20 cellular contexts compared by ENCODE assay signal in the genomic region with DNA sequence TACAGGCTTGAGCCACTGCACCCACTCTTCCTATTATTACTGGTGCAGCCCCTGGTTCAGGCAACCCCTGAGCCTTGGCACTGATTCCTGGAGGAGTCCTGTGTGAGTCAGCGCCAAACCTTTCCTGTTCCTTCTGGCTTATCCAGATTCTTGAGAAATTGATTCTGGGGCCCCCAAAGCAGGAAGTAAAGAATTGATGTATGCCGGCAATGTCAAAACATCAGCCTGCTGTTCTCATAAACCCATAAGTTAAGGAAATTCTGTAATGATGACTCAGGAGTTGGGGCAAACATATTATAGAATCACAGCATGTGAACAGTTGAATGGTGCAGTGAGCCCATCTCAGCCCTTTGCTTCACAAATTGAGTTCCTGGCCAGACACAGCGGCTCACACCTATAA. TPM values are rescaled to one million over a fixed set of nuclear protein-coding genes. Genes with fewer than 3 reads are reported as not detected.
DNase-seq lines count a peak whose midpoint lies in the region; ATAC-seq and TF ChIP-seq lines count a peak whose summit lies in the region.
"Had no signal": no experiment of that assay in that cellular context is flagged by ENCODE, and none has a peak within 500 bp of the region (broad histone marks: within the 10 kb centered on the region; RNA-seq: fewer than 3 reads in every experiment).

No MANE protein-coding gene starts in this region.

- no peaks in the 10 kb centered on the region for H3K79me2 ChIP-seq in OCI-LY7 (ENCODE audit: insufficient read depth, low read depth, low read length)

- peaks cover 6% of the 10 kb centered on the region for H3K4me1 ChIP-seq in RWPE2 (ENCODE audit: insufficient read depth, poor library complexity, severe bottlenecking)
- peaks cover 2% of the 10 kb centered on the region for H3K4me1 ChIP-seq in OCI-LY7 (ENCODE audit: insufficient read depth, low read length, poor library complexity, severe bottlenecking)

- H3K4me2 ChIP-seq in OCI-LY7 (ENCODE audit: low read length), result no peak overlapping the region

- no peaks in the 10 kb centered on the region for H3K9me3 ChIP-seq in RWPE2 (ENCODE audit: severe bottlenecking)
- no peaks in the 10 kb centered on the region for H3K9me3 ChIP-seq in OCI-LY7 (ENCODE audit: low read length)

- no peaks in the 10 kb centered on the region for H4K20me1 ChIP-seq in OCI-LY7 (ENCODE audit: insufficient read depth, low read length)

- TF ChIP-seq CTCF in RWPE2 (IDR thresholded peaks at IDR 0.05; ENCODE audit: poor library complexity, severe bottlenecking), result no peak
- TF ChIP-seq CTCF in foreskin fibroblast (IDR thresholded peaks at IDR 0.05; ENCODE audit: low read depth, low read length), result no peak
- no peak for TF ChIP-seq CTCF in OCI-LY7 (conservative IDR thresholded peaks at IDR 0.05; ENCODE audit: low read length)

- in situ Hi-C loops in Caki2 (cut with HindIII; ENCODE audit: low pct_unique_long_range_greater_than_20kb, low sequenced_read_pairs), result no loop called here

- DNase-seq in Caki2 (ENCODE audit: low read depth) (peak; percentile 2), HT-29 (ENCODE audit: low spot score) (peak; percentile 31), RWPE2 (ENCODE audit: low spot score) (peak; percentile 75), foreskin fibroblast (peak; percentile 10 to 12), RKO (ENCODE audit: low spot score) (no peak), NCI-H82 (lab: John Stamatoyannopoulos, UW) (no peak), cerebellum (ENCODE audit: low spot score) (no peak), OCI-LY7 (ENCODE audit: low spot score) (no peak)
- DNase-seq: activated CD4-positive, alpha-beta T cell treated with anti-CD3 and anti-CD28 coated beads, Interleukin-2, amount 50 U/mL, for 1 hour; activated naive CD4-positive, alpha-beta T cell; anterior cingulate cortex; COR-L47; erythroblast; immature natural killer cell; NCI-H1694 treated with DMSO at 0.1 percent for 48 hours; NCI-H446 treated with DMSO at 0.1 percent for 48 hours had no signal

- no peak overlapping the region for H2AFZ ChIP-seq in OCI-LY7 (ENCODE audit: low read length)

- no peaks in the 10 kb centered on the region for H3K36me3 ChIP-seq in RWPE2 (ENCODE audit: low read depth)
- H3K36me3 ChIP-seq in OCI-LY7 (ENCODE audit: insufficient read depth, low read length), result no peaks in the 10 kb centered on the region

- intact Hi-C loops in OCI-LY7 (cut with micrococcal nuclease; ENCODE audit: unreplicated experiment), result no loop called here

- peak; percentile 95 for ATAC-seq in RWPE2 (ENCODE audit: low read depth)
- ATAC-seq: GM12878 had no signal

- H3K27ac ChIP-seq in RWPE2 (ENCODE audit: poor library complexity, severe bottlenecking) (peak overlapping the region; percentile 70), OCI-LY7 (ENCODE audit: low read depth, low read length, poor library complexity, severe bottlenecking) (no peak overlapping the region)
- H3K27ac ChIP-seq: skin epidermis had no signal

- H3K27me3 ChIP-seq in RWPE2 (ENCODE audit: insufficient read depth, poor library complexity, severe bottlenecking), result no peaks in the 10 kb centered on the region

- CTCF ChIA-PET in OCI-LY7 (lab: Charles Lee; ENCODE audit: unreplicated experiment), result no interaction called here

- no peak overlapping the region for H3K4me3 ChIP-seq in RWPE2 (ENCODE audit: severe bottlenecking)
- no peak overlapping the region for H3K4me3 ChIP-seq in foreskin fibroblast (ENCODE audit: low read depth in 1 of 2, low read length in 2 of 2)
- no peak overlapping the region for H3K4me3 ChIP-seq in OCI-LY7 (ENCODE audit: low read depth, low read length, poor library complexity, severe bottlenecking)
- H3K4me3 ChIP-seq: GM12878, lung, skin epidermis had no signal

- no peaks in the 10 kb centered on the region for H3K9me2 ChIP-seq in OCI-LY7 (ENCODE audit: insufficient read depth, low read length)

- POLR2A ChIA-PET in OCI-LY7 (lab: Charles Lee), result no interaction called here

- no TSS peak for BruUV-seq in OCI-LY7 (replicated peaks; lab: Mats Ljungman, UMichigan)

RNA-seq across cellular contexts. Expression of a gene that starts 1.4 kb away (rescaled TPM):
- total RNA-seq in Caki2 (2014; rRNA removed; shearing (Covaris generic); ENCODE audit: low replicate concordance), result not detected in 2 replicates
- total RNA-seq in HT-29 (2014; rRNA removed; shearing (Covaris generic)), result not detected in 2 replicates
- total RNA-seq in cerebellum (not detected), OCI-LY7 (2022) (not detected in 2 replicates)
- total RNA-seq in OCI-LY7 (2014; rRNA removed; shearing (Covaris generic)), result not detected in 2 replicates
- total RNA-seq: GM12878, lung, temporal lobe had no signal

RNA-seq across cellular contexts. Expression of a gene that starts 12.0 kb away (rescaled TPM):
- 7.1 and 16.2 TPM in 2 replicates for total RNA-seq in Caki2 (2014; rRNA removed; shearing (Covaris generic); ENCODE audit: low replicate concordance)
- total RNA-seq in HT-29 (2014; rRNA removed; shearing (Covaris generic)), result 13.6 and 18.2 TPM in 2 replicates
- total RNA-seq in cerebellum, result 18.3 TPM
- total RNA-seq in OCI-LY7 (2014; rRNA removed; shearing (Covaris generic)), result 19.9 and 26.5 TPM in 2 replicates
- 37.4 and 40.2 TPM in 2 replicates for total RNA-seq in OCI-LY7 (2022)

RNA-seq across cellular contexts. Expression of a gene that starts 12.6 kb away (rescaled TPM):
- not detected in 2 replicates for total RNA-seq in Caki2 (2014; rRNA removed; shearing (Covaris generic); ENCODE audit: low replicate concordance)
- not detected in 2 replicates for total RNA-seq in HT-29 (2014; rRNA removed; shearing (Covaris generic))
- not detected for total RNA-seq in cerebellum
- not detected in 2 replicates for total RNA-seq in OCI-LY7 (2014; rRNA removed; shearing (Covaris generic))
- not detected in 2 replicates for total RNA-seq in OCI-LY7 (2022)
- total RNA-seq: GM12878, lung, temporal lobe had no signal

RNA-seq across cellular contexts. Expression of a gene that starts 20.9 kb away (rescaled TPM):
- not detected in 2 replicates for total RNA-seq in Caki2 (2014; rRNA removed; shearing (Covaris generic); ENCODE audit: low replicate concordance)
- not detected in 2 replicates for total RNA-seq in HT-29 (2014; rRNA removed; shearing (Covaris generic))
- total RNA-seq in cerebellum (not detected), OCI-LY7 (2022) (not detected in 2 replicates)
- total RNA-seq in OCI-LY7 (2014; rRNA removed; shearing (Covaris generic)), result not detected in 2 replicates
- total RNA-seq: GM12878, lung, temporal lobe had no signal

RNA-seq across cellular contexts. Expression of a gene that starts 41.3 kb away (rescaled TPM):
- total RNA-seq in Caki2 (2014; rRNA removed; shearing (Covaris generic); ENCODE audit: low replicate concordance), result not detected in 2 replicates
- total RNA-seq in HT-29 (2014; rRNA removed; shearing (Covaris generic)), result not detected in 2 replicates
- total RNA-seq in cerebellum, result not detected
- total RNA-seq in OCI-LY7 (2014; rRNA removed; shearing (Covaris generic)), result not detected in 2 replicates
- not detected in 2 replicates for total RNA-seq in OCI-LY7 (2022)
- total RNA-seq: GM12878, lung, temporal lobe had no signal

Comparison
In these comparisons a context has a peak if more than half of its experiments do, and no peak if none do; other contexts are left out.
1. DNase-seq: peak in Caki2 (single experiment), HT-29 (single experiment), RWPE2 (single experiment) and foreskin fibroblast (2 of 2); none in RKO (single experiment), NCI-H82 (single experiment), cerebellum (single experiment) and OCI-LY7 (single experiment).